Comparison of ENCODE assay signal across 8 cellular contexts in the genomic region with DNA sequence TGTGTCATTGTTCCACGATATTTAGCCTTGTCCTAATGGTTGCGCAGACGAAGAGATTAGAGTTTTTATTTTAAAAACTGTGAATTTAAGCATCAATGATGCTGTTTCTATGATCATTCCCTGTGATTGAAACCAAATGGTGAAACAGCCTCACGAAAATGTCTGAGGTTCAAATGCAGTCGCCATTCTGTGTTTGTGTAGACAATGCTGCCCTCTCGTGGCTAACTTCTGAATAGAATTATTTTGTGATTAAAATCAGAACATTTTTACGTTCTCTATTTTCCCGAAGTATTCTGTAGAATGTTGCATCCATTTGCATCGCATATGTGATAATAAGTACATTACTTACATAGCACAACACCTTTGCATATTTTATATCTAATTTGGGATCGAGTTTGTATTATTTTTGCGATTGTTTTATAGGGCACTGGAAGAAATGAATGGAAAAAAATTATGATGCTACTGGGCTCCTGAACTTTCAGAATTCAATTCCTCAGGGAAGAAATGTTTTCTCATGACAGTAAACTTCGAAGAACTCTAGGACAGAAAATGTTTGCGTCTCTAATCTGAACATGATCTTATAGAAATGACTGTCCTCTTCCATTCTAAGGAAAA. TPM values are rescaled to one million over a fixed set of nuclear protein-coding genes. Genes with fewer than 3 reads are reported as not detected.
DNase-seq lines count a peak whose midpoint lies in the region; ATAC-seq and TF ChIP-seq lines count a peak whose summit lies in the region.

No MANE protein-coding gene starts in this region.

- DNase-seq in DND-41, result peak; percentile 23
- peak; percentile 7 for DNase-seq in HuH-7.5 (ENCODE audit: low spot score)
- DNase-seq in SJSA1 (ENCODE audit: low read depth in 1 of 2, low spot score in 2 of 2), result peak; percentile 51 to 59
- peak; percentile 70 for DNase-seq in cerebellum (ENCODE audit: low spot score)
- peak; percentile 74 for DNase-seq in left kidney (ENCODE audit: low read depth, low spot score)
- DNase-seq in stimulated activated CD8-positive, alpha-beta memory T cell treated with anti-CD3 and anti-CD28 coated beads, Interleukin-15, amount 100 ng/mL, for 1 hour (ENCODE audit: low read depth), result peak; percentile 27
- no peak for DNase-seq in UCSD-AML1 (lab: John Stamatoyannopoulos, UW; ENCODE audit: unreplicated experiment)

- peak; percentile 78 for TF ChIP-seq CTCF in DND-41 (IDR thresholded peaks at IDR 0.05; ENCODE audit: borderline replicate concordance, extremely low read depth, low read length, poor library complexity, severe bottlenecking)

- peak overlapping the region; percentile 36 for H3K4me2 ChIP-seq in DND-41 (ENCODE audit: insufficient read depth, low read length)

- no peak overlapping the region for H3K9ac ChIP-seq in DND-41 (ENCODE audit: low read depth, low read length)

- H3K4me1 ChIP-seq in DND-41 (ENCODE audit: insufficient read depth, low read length), result peaks cover 7% of the 10 kb centered on the region
- H3K4me1 ChIP-seq in SJSA1 (replicated peaks), result peaks cover 46% of the 10 kb centered on the region

- peak overlapping the region; percentile 51; the same call in 1 of the 2 replicates for H2AFZ ChIP-seq in DND-41 (ENCODE audit: low read depth, low read length)

- H3K79me2 ChIP-seq in DND-41 (ENCODE audit: insufficient read depth, low read length), result no peaks in the 10 kb centered on the region

- peak; percentile 52; the same call in 1 of the 3 replicates for ATAC-seq in DND-41 (ENCODE audit: insufficient read depth, low read depth)
- no peak for ATAC-seq in HG02588 (IDR thresholded peaks at IDR 0.05; ENCODE audit: unreplicated experiment)

- H3K27ac ChIP-seq in DND-41 (ENCODE audit: low read length) (no peak overlapping the region), SJSA1 (no peak overlapping the region)

- H3K27me3 ChIP-seq in DND-41 (ENCODE audit: insufficient read depth, low read length, poor library complexity) (peaks cover 18% of the 10 kb centered on the region), SJSA1 (replicated peaks) (no peaks in the 10 kb centered on the region)

- no peaks in the 10 kb centered on the region for H4K20me1 ChIP-seq in DND-41 (ENCODE audit: insufficient read depth, low read length)

- H3K4me3 ChIP-seq in DND-41 (ENCODE audit: low read depth in 1 of 2, low read length in 2 of 2), result no peak overlapping the region
- H3K4me3 ChIP-seq in SJSA1, result no peak overlapping the region

- H3K9me3 ChIP-seq in DND-41 (ENCODE audit: insufficient read depth, low read length, severe bottlenecking) (no peaks in the 10 kb centered on the region), SJSA1 (replicated peaks) (no peaks in the 10 kb centered on the region)

- H3K36me3 ChIP-seq in DND-41 (ENCODE audit: insufficient read depth, low read length) (no peaks in the 10 kb centered on the region), SJSA1 (no peaks in the 10 kb centered on the region)

RNA-seq across cellular contexts. Expression of gene CREB1, which starts 54.8 kb away (rescaled TPM):
- total RNA-seq in SJSA1 (2014; rRNA removed; shearing (Covaris generic)), result 25.0 and 63.0 TPM in 2 replicates
- 99.1 TPM for total RNA-seq in cerebellum
